Comparison of ENCODE assay signal across 1 cellular context in genomic region chr19:8490395-8490760, GRCh38.
TF ChIP-seq lines count a peak whose summit lies in the region.

No MANE protein-coding gene starts in this region.

TF ChIP-seq in SK-N-SH treated with all-trans-retinoic acid at 6 μM for 48 hours, 23 proteins besides CTCF, POLR2A, EP300 and RAD21 (continued from another document):
- TF ChIP-seq POU6F1 (CRISPR knock-in tag; IDR thresholded peaks at IDR 0.05; ENCODE audit: borderline replicate concordance, low read depth) (no peak), TCF4 (CRISPR knock-in tag; IDR thresholded peaks at IDR 0.05; ENCODE audit: borderline replicate concordance) (no peak)
